In the genomic region with DNA sequence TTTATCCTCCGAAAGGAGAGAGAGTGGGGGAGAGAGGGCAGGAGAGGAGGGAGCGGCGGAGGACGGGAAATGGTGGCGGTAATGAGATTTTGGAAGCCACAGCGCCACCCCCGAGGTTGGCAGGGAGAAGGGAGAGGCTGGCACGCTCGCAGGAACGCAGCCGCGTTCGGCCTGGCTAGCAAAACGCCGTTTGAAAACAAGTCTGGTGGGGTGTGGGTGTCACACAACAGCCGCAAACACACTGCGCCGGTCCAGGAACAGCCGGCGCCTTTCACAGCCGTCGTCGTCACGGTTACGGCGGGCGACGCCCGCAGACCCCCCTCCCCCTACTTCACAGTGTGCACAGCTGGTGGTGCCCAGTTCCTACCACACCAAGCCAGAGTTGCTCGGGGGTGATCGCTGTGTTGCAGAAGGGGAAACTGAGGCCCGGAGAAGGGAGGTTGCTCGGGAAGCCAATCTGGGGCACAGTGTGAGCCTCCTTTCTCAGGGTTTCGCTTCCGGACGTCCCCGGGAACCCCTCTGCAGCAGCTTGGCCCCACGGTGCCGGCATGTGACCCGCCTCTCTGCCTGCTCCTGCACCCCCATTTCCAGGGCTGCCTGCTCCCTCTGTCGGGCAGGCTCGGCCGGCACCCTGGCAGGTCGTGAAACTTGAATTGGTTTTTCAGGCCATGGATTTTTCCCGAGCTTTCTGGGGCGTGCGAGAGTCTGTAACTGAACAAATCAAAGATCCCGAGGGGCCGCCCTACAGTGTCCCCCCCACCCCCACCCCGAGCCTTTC, we compare ENCODE assay signal across 8 cellular contexts. TPM values are rescaled to one million over a fixed set of nuclear protein-coding genes. Genes with fewer than 3 reads are reported as not detected.
DNase-seq lines count a peak whose midpoint lies in the region; ATAC-seq and TF ChIP-seq lines count a peak whose summit lies in the region.

No MANE protein-coding gene starts in this region.

- H4K20me1 ChIP-seq in neural progenitor cell (ENCODE audit: low read depth): no peaks in the 10 kb centered on the region

- peaks cover 53% of the 10 kb centered on the region for H3K27me3 ChIP-seq in HUES6 (ENCODE audit: control insufficient read depth, insufficient read depth, low read length)
- H3K27me3 ChIP-seq in neural progenitor cell: peaks cover 77% of the 10 kb centered on the region

- peak overlapping the region; percentile 79 for H3K4me3 Mint-ChIP-seq in activated T-cell treated with anti-CD3 and anti-CD28 coated beads, Interleukin-2, amount 50 U/mL, for 4 hours
- peak overlapping the region; percentile 84 for H3K4me3 Mint-ChIP-seq in neural progenitor cell

- H3K9ac ChIP-seq in HUES6 (ENCODE audit: low read length): no peak overlapping the region
- H3K9ac ChIP-seq in neural progenitor cell: no peak overlapping the region

- no peaks in the 10 kb centered on the region for H3K9me3 Mint-ChIP-seq in activated T-cell treated with anti-CD3 and anti-CD28 coated beads, Interleukin-2, amount 50 U/mL, for 4 hours
- H3K9me3 Mint-ChIP-seq in neural progenitor cell: no peaks in the 10 kb centered on the region

- H3K9me3 ChIP-seq in HUES6 (ENCODE audit: control insufficient read depth, insufficient read depth, low read depth, low read length) (no peaks in the 10 kb centered on the region), neural progenitor cell (ENCODE audit: low read depth) (no peaks in the 10 kb centered on the region)

- peak overlapping the region; percentile 92 for H2AFZ ChIP-seq in neural progenitor cell (replicated peaks)

- peaks cover 23% of the 10 kb centered on the region for H3K27me3 Mint-ChIP-seq in activated T-cell treated with anti-CD3 and anti-CD28 coated beads, Interleukin-2, amount 50 U/mL, for 4 hours (ENCODE audit: low read depth)
- peaks cover 15% of the 10 kb centered on the region for H3K27me3 Mint-ChIP-seq in neural progenitor cell (ENCODE audit: insufficient read depth, low read depth)

- H3K79me2 ChIP-seq in neural progenitor cell (ENCODE audit: low read depth): no peaks in the 10 kb centered on the region

- no peak overlapping the region for H3K27ac ChIP-seq in HUES6 (ENCODE audit: low read depth, low read length)
- H3K27ac ChIP-seq in neural progenitor cell: no peak overlapping the region

- peak; percentile 61 to 69 for ATAC-seq in activated T-cell treated with anti-CD3 and anti-CD28 coated beads, Interleukin-2, amount 50 U/mL, for 4 hours

- H3K36me3 ChIP-seq in HUES6 (ENCODE audit: control insufficient read depth, insufficient read depth, low read length) (no peaks in the 10 kb centered on the region), neural progenitor cell (no peaks in the 10 kb centered on the region)

- H3K4me2 ChIP-seq in neural progenitor cell: peak overlapping the region; percentile 94

- H3K27ac Mint-ChIP-seq in neural progenitor cell: peak overlapping the region; percentile 33

- no peaks in the 10 kb centered on the region for H3K4me1 ChIP-seq in HUES6 (ENCODE audit: control insufficient read depth, insufficient read depth, low read length)
- H3K4me1 ChIP-seq in neural progenitor cell: peaks cover 13% of the 10 kb centered on the region

- TF ChIP-seq CTCF in AG10803 (conservative IDR thresholded peaks at IDR 0.05; ENCODE audit: low read length) (peak; percentile 32), fibroblast of villous mesenchyme (IDR thresholded peaks at IDR 0.05; ENCODE audit: insufficient read depth, low read depth, low read length) (peak; percentile 18), neural progenitor cell (IDR thresholded peaks at IDR 0.05) (peak; percentile 25)

- H3K36me3 Mint-ChIP-seq in activated T-cell treated with anti-CD3 and anti-CD28 coated beads, Interleukin-2, amount 50 U/mL, for 4 hours (ENCODE audit: insufficient read depth): no peaks in the 10 kb centered on the region
- H3K36me3 Mint-ChIP-seq in neural progenitor cell: no peaks in the 10 kb centered on the region

- DNase-seq in AG10803 (ENCODE audit: low read depth) (peak; percentile 59), fibroblast of villous mesenchyme (ENCODE audit: low read depth) (peak; percentile 3), neural progenitor cell (ENCODE audit: low spot score) (peak; percentile 72), T1000 (lab: John Stamatoyannopoulos, UW) (no peak), LoVo (ENCODE audit: low spot score) (no peak)
- DNase-seq in activated T-cell treated with anti-CD3 and anti-CD28 coated beads, Interleukin-2, amount 50 U/mL, for 4 hours: peak; percentile 18
- DNase-seq in central memory CD4-positive, alpha-beta T cell: no peak

- no peaks in the 10 kb centered on the region for H3F3A ChIP-seq in neural progenitor cell (ENCODE audit: low read depth)

- peaks cover 9% of the 10 kb centered on the region for H3K4me1 Mint-ChIP-seq in activated T-cell treated with anti-CD3 and anti-CD28 coated beads, Interleukin-2, amount 50 U/mL, for 4 hours (ENCODE audit: low read depth)
- H3K4me1 Mint-ChIP-seq in neural progenitor cell: peaks cover 6% of the 10 kb centered on the region

- peak overlapping the region; percentile 56 for H3K4me3 ChIP-seq in AG10803 (ENCODE audit: low read length)
- peak overlapping the region; percentile 55 for H3K4me3 ChIP-seq in HUES6 (ENCODE audit: low read depth, low read length)
- H3K4me3 ChIP-seq in fibroblast of villous mesenchyme (ENCODE audit: low read depth, low read length): peak overlapping the region; percentile 42
- peak overlapping the region; percentile 53 for H3K4me3 ChIP-seq in neural progenitor cell

RNA-seq across cellular contexts. Expression of gene UNCX, which starts 57.8 kb away (rescaled TPM):
- not detected for total RNA-seq in activated T-cell treated with anti-CD3 and anti-CD28 coated beads, Interleukin-2, amount 50 U/mL, for 4 hours
- total RNA-seq in fibroblast of villous mesenchyme: not detected in 2 replicates
- not detected in 2 replicates for total RNA-seq in neural progenitor cell (ENCODE audit: low replicate concordance)

Comparison
In these comparisons a context has a peak if more than half of its experiments do, and no peak if none do; other contexts are left out.
1. DNase-seq: peak in AG10803 (single experiment), activated T-cell treated with anti-CD3 and anti-CD28 coated beads, Interleukin-2, amount 50 U/mL, for 4 hours (single experiment), fibroblast of villous mesenchyme (single experiment) and neural progenitor cell (single experiment); none in central memory CD4-positive, alpha-beta T cell (single experiment), T1000 (single experiment) and LoVo (single experiment).
2. Peak in every context shown above with its lines, with median percentiles within 50 percentile points of each other: H3K4me3 ChIP-seq and CTCF ChIP-seq.